Comparison of ENCODE assay signal across 16 cellular contexts in genomic region chr15:86650084-86650483, GRCh38.
A peak's percentile ranks its signal among the peaks of the same experiment; 100 is the strongest.
DNase-seq lines count a peak whose midpoint lies in the region; ATAC-seq and TF ChIP-seq lines count a peak whose summit lies in the region.
"Had no signal": no experiment of that assay in that cellular context is flagged by ENCODE, and none has a peak within 500 bp of the region (broad histone marks: within the 10 kb centered on the region; RNA-seq: fewer than 3 reads in every experiment).

No MANE protein-coding gene starts in this region.

- TF ChIP-seq CTCF in epithelial cell of esophagus (IDR thresholded peaks at IDR 0.05; ENCODE audit: insufficient read depth, low read depth, low read length, missing control alignments) = no peak

- no peak overlapping the region for H3K4me3 ChIP-seq in epithelial cell of esophagus (ENCODE audit: low read length)
- H3K4me3 ChIP-seq: right atrium auricular region, transverse colon had no signal

- peak; percentile 66 for ATAC-seq in GM18868 (IDR thresholded peaks at IDR 0.05; ENCODE audit: unreplicated experiment)
- ATAC-seq: activated CD8-positive, alpha-beta memory T cell treated with anti-CD3 and anti-CD28 coated beads, Interleukin-2, amount 10 ng/mL, durations not matched to agents 7 days and 5 days; HCT116; natural killer cell had no signal

- DNase-seq in DMS 273 (lab: John Stamatoyannopoulos, UW; ENCODE audit: unreplicated experiment) = peak; percentile 17
- no peak for DNase-seq in DMS 273 treated with DMSO at 0.1 percent for 48 hours (lab: John Stamatoyannopoulos, UW)
- DNase-seq in RKO (ENCODE audit: low spot score) = peak; percentile 49
- DNase-seq in epithelial cell of esophagus (ENCODE audit: low read depth) = peak; percentile 40
- DNase-seq in NCI-H82 (lab: John Stamatoyannopoulos, UW) = no peak
- DNase-seq in ureter (ENCODE audit: low spot score) = no peak
- no peak for DNase-seq in midbrain (lab: John Stamatoyannopoulos, UW)
- DNase-seq: activated CD8-positive, alpha-beta memory T cell treated with anti-CD3 and anti-CD28 coated beads, Interleukin-2, amount 10 ng/mL, durations not matched to agents 7 days and 5 days; amygdala; DMS79; kidney; natural killer cell; transverse colon had no signal

Comparison
In these comparisons a context has a peak if more than half of its experiments do, and no peak if none do; other contexts are left out.
1. DNase-seq: peak in DMS 273 (single experiment), RKO (single experiment) and epithelial cell of esophagus (single experiment); none in DMS 273 treated with DMSO at 0.1 percent for 48 hours (single experiment), NCI-H82 (single experiment), ureter (single experiment) and midbrain (single experiment).